In genomic region chr12:47281667-47282171, GRCh38 we compare ENCODE assay signal across 10 cellular contexts.
A peak's percentile ranks its signal among the peaks of the same experiment; 100 is the strongest.
DNase-seq lines count a peak whose midpoint lies in the region; ATAC-seq and TF ChIP-seq lines count a peak whose summit lies in the region.
"Had no signal": no experiment of that assay in that cellular context is flagged by ENCODE, and none has a peak within 500 bp of the region (broad histone marks: within the 10 kb centered on the region; RNA-seq: fewer than 3 reads in every experiment).

No MANE protein-coding gene starts in this region.

- no peaks in the 10 kb centered on the region for H3K27me3 Mint-ChIP-seq in activated CD4-positive, alpha-beta memory T cell treated with anti-CD3 and anti-CD28 coated beads for 36 hours
- no peaks in the 10 kb centered on the region for H3K27me3 Mint-ChIP-seq in activated CD4-positive, alpha-beta memory T cell treated with anti-CD3 and anti-CD28 coated beads, Interleukin-2, amount 10 ng/mL, durations not matched to agents 7 days and 5 days
- H3K27me3 Mint-ChIP-seq in activated T-helper 17 cell treated with anti-CD3 and anti-CD28 coated beads, Interleukin-2, amount 50 U/mL, for 72 hours = no peaks in the 10 kb centered on the region

- TF ChIP-seq CTCF in GM10248 (IDR thresholded peaks at IDR 0.05; ENCODE audit: control extremely low read depth, extremely low read depth, low read depth, missing control alignments) = no peak

- CTCF ChIA-PET in activated CD4-positive, alpha-beta memory T cell treated with anti-CD3 and anti-CD28 coated beads for 36 hours (lab: Charles Lee) = interaction anchor here (0.5 to 1.8 kb wide), 8 partner anchors 11 to 1498 kb away, joined by 3 to 5 read pairs (median 3); no protein-coding TSS in a partner anchor
- CTCF ChIA-PET in activated CD4-positive, alpha-beta memory T cell treated with anti-CD3 and anti-CD28 coated beads, Interleukin-2, amount 10 ng/mL, durations not matched to agents 7 days and 5 days (lab: Charles Lee) = no interaction called here
- CTCF ChIA-PET in GM10248 (lab: Yijun Ruan, JAX) = no interaction called here

- POLR2A ChIA-PET in activated CD4-positive, alpha-beta memory T cell treated with anti-CD3 and anti-CD28 coated beads for 36 hours (lab: Charles Lee) = interaction anchor here (0.7 to 1.4 kb wide), 6 partner anchors 9 to 116 kb away, joined by 3 to 5 read pairs (median 4); no protein-coding TSS in a partner anchor
- POLR2A ChIA-PET in activated CD4-positive, alpha-beta memory T cell treated with anti-CD3 and anti-CD28 coated beads, Interleukin-2, amount 10 ng/mL, durations not matched to agents 7 days and 5 days (lab: Charles Lee) = interaction anchor here (1.4 to 1.9 kb wide), 2 partner anchors 20 to 25 kb away, joined by 5 to 7 read pairs; no protein-coding TSS in a partner anchor
- POLR2A ChIA-PET in GM10248 (lab: Yijun Ruan, JAX) = no interaction called here

- no peaks in the 10 kb centered on the region for H3K9me3 Mint-ChIP-seq in activated CD4-positive, alpha-beta memory T cell treated with anti-CD3 and anti-CD28 coated beads for 36 hours
- peaks cover 4% of the 10 kb centered on the region for H3K9me3 Mint-ChIP-seq in activated CD4-positive, alpha-beta memory T cell treated with anti-CD3 and anti-CD28 coated beads, Interleukin-2, amount 10 ng/mL, durations not matched to agents 7 days and 5 days
- H3K9me3 Mint-ChIP-seq in activated T-helper 17 cell treated with anti-CD3 and anti-CD28 coated beads, Interleukin-2, amount 50 U/mL, for 72 hours = no peaks in the 10 kb centered on the region
- no peaks in the 10 kb centered on the region for H3K9me3 Mint-ChIP-seq in stimulated activated effector memory CD8-positive, alpha-beta T cell treated with anti-CD3 and anti-CD28 coated beads, Interleukin-12 subunit alpha, Interleukin-12 subunit beta, amount 100 ng/mL, for 72 hours

- H3K36me3 Mint-ChIP-seq in activated CD4-positive, alpha-beta memory T cell treated with anti-CD3 and anti-CD28 coated beads for 36 hours = no peaks in the 10 kb centered on the region
- H3K36me3 Mint-ChIP-seq in activated CD4-positive, alpha-beta memory T cell treated with anti-CD3 and anti-CD28 coated beads, Interleukin-2, amount 10 ng/mL, durations not matched to agents 7 days and 5 days (ENCODE audit: low read depth) = no peaks in the 10 kb centered on the region
- no peaks in the 10 kb centered on the region for H3K36me3 Mint-ChIP-seq in activated T-helper 17 cell treated with anti-CD3 and anti-CD28 coated beads, Interleukin-2, amount 50 U/mL, for 72 hours (ENCODE audit: low read depth)
- no peaks in the 10 kb centered on the region for H3K36me3 Mint-ChIP-seq in stimulated activated effector memory CD8-positive, alpha-beta T cell treated with anti-CD3 and anti-CD28 coated beads, Interleukin-12 subunit alpha, Interleukin-12 subunit beta, amount 100 ng/mL, for 72 hours

- peak; percentile 84 for ATAC-seq in activated T-helper 17 cell treated with anti-CD3 and anti-CD28 coated beads, Interleukin-2, amount 50 U/mL, for 72 hours (replicated peaks)
- peak; percentile 44 to 55 for ATAC-seq in left cardiac atrium
- ATAC-seq in stimulated activated effector memory CD8-positive, alpha-beta T cell treated with anti-CD3 and anti-CD28 coated beads, Interleukin-12 subunit alpha, Interleukin-12 subunit beta, amount 100 ng/mL, for 72 hours = peak; percentile 82
- ATAC-seq: left lung had no signal

- H3K4me1 Mint-ChIP-seq in activated CD4-positive, alpha-beta memory T cell treated with anti-CD3 and anti-CD28 coated beads for 36 hours (ENCODE audit: low read depth) = peaks cover 55% of the 10 kb centered on the region
- H3K4me1 Mint-ChIP-seq in activated CD4-positive, alpha-beta memory T cell treated with anti-CD3 and anti-CD28 coated beads, Interleukin-2, amount 10 ng/mL, durations not matched to agents 7 days and 5 days = peaks cover 25% of the 10 kb centered on the region
- H3K4me1 Mint-ChIP-seq in activated T-helper 17 cell treated with anti-CD3 and anti-CD28 coated beads, Interleukin-2, amount 50 U/mL, for 72 hours = peaks cover 19% of the 10 kb centered on the region
- H3K4me1 Mint-ChIP-seq in stimulated activated effector memory CD8-positive, alpha-beta T cell treated with anti-CD3 and anti-CD28 coated beads, Interleukin-12 subunit alpha, Interleukin-12 subunit beta, amount 100 ng/mL, for 72 hours = peaks cover 22% of the 10 kb centered on the region

- H3K27ac Mint-ChIP-seq in activated CD4-positive, alpha-beta memory T cell treated with anti-CD3 and anti-CD28 coated beads for 36 hours = peak overlapping the region; percentile 72
- H3K27ac Mint-ChIP-seq in activated CD4-positive, alpha-beta memory T cell treated with anti-CD3 and anti-CD28 coated beads, Interleukin-2, amount 10 ng/mL, durations not matched to agents 7 days and 5 days = no peak overlapping the region
- peak overlapping the region; percentile 59 for H3K27ac Mint-ChIP-seq in activated T-helper 17 cell treated with anti-CD3 and anti-CD28 coated beads, Interleukin-2, amount 50 U/mL, for 72 hours
- H3K27ac Mint-ChIP-seq in stimulated activated effector memory CD8-positive, alpha-beta T cell treated with anti-CD3 and anti-CD28 coated beads, Interleukin-12 subunit alpha, Interleukin-12 subunit beta, amount 100 ng/mL, for 72 hours = no peak overlapping the region

- DNase-seq in activated CD4-positive, alpha-beta memory T cell treated with anti-CD3 and anti-CD28 coated beads for 36 hours = peak; percentile 68
- no peak for DNase-seq in activated CD4-positive, alpha-beta memory T cell treated with anti-CD3 and anti-CD28 coated beads, Interleukin-2, amount 10 ng/mL, durations not matched to agents 7 days and 5 days
- DNase-seq in left cardiac atrium (no peak), GM10248 (ENCODE audit: extremely low spot score) (no peak), SKM-1 (lab: John Stamatoyannopoulos, UW; ENCODE audit: unreplicated experiment) (no peak)
- no peak for DNase-seq in stimulated activated effector memory CD8-positive, alpha-beta T cell treated with anti-CD3 and anti-CD28 coated beads, Interleukin-12 subunit alpha, Interleukin-12 subunit beta, amount 100 ng/mL, for 72 hours (ENCODE audit: low spot score in 2 of 2)
- DNase-seq in activated effector memory CD4-positive, alpha-beta T cell treated with Interleukin-2 at 50 U/mL for 16 hours = no peak
- DNase-seq: KBM-7, left lung had no signal

- intact Hi-C loops in activated CD4-positive, alpha-beta memory T cell treated with anti-CD3 and anti-CD28 coated beads for 36 hours (cut with micrococcal nuclease) = loop anchor here (1.0 kb wide), 2 partner anchors 75 to 80 kb away; no protein-coding TSS in a partner anchor
- intact Hi-C loops in left cardiac atrium (cut with DNase I) = no loop called here

- no peak overlapping the region for H3K4me3 Mint-ChIP-seq in activated CD4-positive, alpha-beta memory T cell treated with anti-CD3 and anti-CD28 coated beads for 36 hours
- H3K4me3 Mint-ChIP-seq in activated CD4-positive, alpha-beta memory T cell treated with anti-CD3 and anti-CD28 coated beads, Interleukin-2, amount 10 ng/mL, durations not matched to agents 7 days and 5 days = no peak overlapping the region
- H3K4me3 Mint-ChIP-seq in activated T-helper 17 cell treated with anti-CD3 and anti-CD28 coated beads, Interleukin-2, amount 50 U/mL, for 72 hours = peak overlapping the region; percentile 41
- H3K4me3 Mint-ChIP-seq in stimulated activated effector memory CD8-positive, alpha-beta T cell treated with anti-CD3 and anti-CD28 coated beads, Interleukin-12 subunit alpha, Interleukin-12 subunit beta, amount 100 ng/mL, for 72 hours = no peak overlapping the region

Comparison
In these comparisons a context has a peak if more than half of its experiments do, and no peak if none do; other contexts are left out.
1. H3K27ac Mint-ChIP-seq: peak in activated CD4-positive, alpha-beta memory T cell treated with anti-CD3 and anti-CD28 coated beads for 36 hours (single experiment) and activated T-helper 17 cell treated with anti-CD3 and anti-CD28 coated beads, Interleukin-2, amount 50 U/mL, for 72 hours (single experiment); none in activated CD4-positive, alpha-beta memory T cell treated with anti-CD3 and anti-CD28 coated beads, Interleukin-2, amount 10 ng/mL, durations not matched to agents 7 days and 5 days (single experiment) and stimulated activated effector memory CD8-positive, alpha-beta T cell treated with anti-CD3 and anti-CD28 coated beads, Interleukin-12 subunit alpha, Interleukin-12 subunit beta, amount 100 ng/mL, for 72 hours (single experiment).
2. Peak in every context shown above with its lines, with median percentiles within 50 percentile points of each other: ATAC-seq.